In genomic region chr5:84986688-84987087, GRCh38 we compare ENCODE assay signal across 21 cellular contexts.
"Had no signal": no experiment of that assay in that cellular context is flagged by ENCODE, and none has a peak within 500 bp of the region (broad histone marks: within the 10 kb centered on the region; RNA-seq: fewer than 3 reads in every experiment).

No MANE protein-coding gene starts in this region.

- FAIRE-seq: urothelium cell line had no signal

- H3K27ac ChIP-seq: left ventricle myocardium inferior, ovary, right atrium auricular region, right lobe of liver, stomach, testis, thyroid gland, upper lobe of right lung had no signal

- H3K4me2 ChIP-seq: smooth muscle cell had no signal

- H3K4me3 ChIP-seq: left ventricle myocardium inferior, lung, mucosa of descending colon, ovary, right atrium auricular region, right lobe of liver, smooth muscle cell, stomach, testis, thyroid gland, upper lobe of right lung had no signal

- DNase-seq: islet precursor cell; left ventricle myocardium inferior; midbrain; mucosa of descending colon; naive thymus-derived CD4-positive, alpha-beta T cell; ovary; right lobe of liver; stimulated activated CD4-positive, alpha-beta T cell treated with anti-CD3 and anti-CD28 coated beads, Interleukin-1b, Interleukin-23, amount 100 ng/mL, for 48 hours; stimulated activated CD4-positive, alpha-beta T cell treated with anti-CD3 and anti-CD28 coated beads, Interleukin-4, amount 100 ng/mL, for 1 hour; stimulated activated naive B cell treated with anti-CD40 and anti-IgM and Interleukin-4, amounts not matched to agents 10 μg/mL and 1 μg/mL and 100 μg/mL, for 72 hours; stimulated activated naive CD8-positive, alpha-beta T cell treated with anti-CD3 and anti-CD28 coated beads, Interleukin-15, Interleukin-2, amounts not matched to agents 100 U/mL and 50 U/mL, for 24 hours; stomach; testis; thyroid gland; trophoblast cell; upper lobe of right lung had no signal

- H3K9me3 ChIP-seq: left ventricle myocardium inferior, mucosa of descending colon, ovary, right atrium auricular region, right lobe of liver, stomach, testis, thyroid gland, upper lobe of right lung had no signal

- H3K27me3 ChIP-seq: ovary, right atrium auricular region, right lobe of liver, stomach, testis, thyroid gland, upper lobe of right lung had no signal

- ATAC-seq: mucosa of descending colon; naive thymus-derived CD4-positive, alpha-beta T cell; natural killer cell treated with Interleukin-12 subunit alpha and Interleukin-12 subunit beta and Interleukin-15 and Interleukin-18, amount 100 ng/mL, for 72 hours; right lobe of liver; stimulated activated naive B cell treated with anti-CD40 and anti-IgM and Interleukin-4, amounts not matched to agents 10 μg/mL and 1 μg/mL and 100 μg/mL, for 72 hours; stimulated activated naive CD8-positive, alpha-beta T cell treated with anti-CD3 and anti-CD28 coated beads, Interleukin-15, Interleukin-2, amounts not matched to agents 100 U/mL and 50 U/mL, for 24 hours; upper lobe of right lung had no signal

- H3K36me3 ChIP-seq: left ventricle myocardium inferior, ovary, right atrium auricular region, right lobe of liver, stomach, thyroid gland, upper lobe of right lung had no signal

- H3K4me1 ChIP-seq: left ventricle myocardium inferior, right atrium auricular region, right lobe of liver, stomach, testis, thyroid gland, upper lobe of right lung had no signal
